Comparison of ENCODE assay signal across 2 cellular contexts in genomic region chr3:141239551-141240281, GRCh38.
A peak's percentile ranks its signal among the peaks of the same experiment; 100 is the strongest.
TF ChIP-seq lines count a peak whose summit lies in the region.

No MANE protein-coding gene starts in this region.

TF ChIP-seq in HepG2, 621 proteins besides CTCF, POLR2A, EP300 and RAD21:
- TF ChIP-seq MZF1 (CRISPR knock-in tag; IDR thresholded peaks at IDR 0.05; ENCODE audit: borderline replicate concordance), result no peak
- TF ChIP-seq FOXA3 (CRISPR knock-in tag; IDR thresholded peaks at IDR 0.05), result peak; percentile 67; the same call in 1 of the 2 replicates
- peak; percentile 49; the same call in 1 of the 2 replicates for TF ChIP-seq ZBTB33 (CRISPR knock-in tag; IDR thresholded peaks at IDR 0.05)
- peak; percentile 90 for TF ChIP-seq ZNF12 (CRISPR knock-in tag; IDR thresholded peaks at IDR 0.05)
- TF ChIP-seq FOXP1 (IDR thresholded peaks at IDR 0.05), result no peak
- peak; percentile 24; the same call in 1 of the 2 replicates for TF ChIP-seq FOXP1 (CRISPR knock-in tag; IDR thresholded peaks at IDR 0.05)
- TF ChIP-seq ZNF7 (CRISPR knock-in tag; IDR thresholded peaks at IDR 0.05), result peak; percentile 76
- TF ChIP-seq ZFP82 (CRISPR knock-in tag; IDR thresholded peaks at IDR 0.05; ENCODE audit: borderline replicate concordance), result no peak

TF ChIP-seq in K562, 482 proteins besides CTCF, POLR2A, EP300 and RAD21:
- TF ChIP-seq ZNF12 (CRISPR knock-in tag; IDR thresholded peaks at IDR 0.05), result peak; percentile 86; the same call in 1 of the 2 replicates
- peak; percentile 82 to 85 for TF ChIP-seq FOXA3 (CRISPR knock-in tag; conservative IDR thresholded peaks at IDR 0.05 in 1 of 2, IDR thresholded peaks at IDR 0.05 in 1 of 2)
- no peak for TF ChIP-seq ZNF639 (CRISPR knock-in tag; conservative IDR thresholded peaks at IDR 0.05 in 1 of 2, IDR thresholded peaks at IDR 0.05 in 1 of 2)
